In genomic region chr11:88521354-88522310, GRCh38 we compare ENCODE assay signal across 22 cellular contexts.
DNase-seq lines count a peak whose midpoint lies in the region; ATAC-seq and TF ChIP-seq lines count a peak whose summit lies in the region.
"Had no signal": no experiment of that assay in that cellular context is flagged by ENCODE, and none has a peak within 500 bp of the region (broad histone marks: within the 10 kb centered on the region; RNA-seq: fewer than 3 reads in every experiment).

No MANE protein-coding gene starts in this region.

- peaks cover 33% of the 10 kb centered on the region for H3K4me1 ChIP-seq in ACC112 (ENCODE audit: control insufficient read depth, insufficient read depth, low read length, unreplicated experiment)
- H3K4me1 ChIP-seq: uterus had no signal

- no peak for TF ChIP-seq CTCF in astrocyte of the spinal cord (IDR thresholded peaks at IDR 0.05; ENCODE audit: low read depth, low read length)

- in situ Hi-C loops in astrocyte of the spinal cord (cut with HindIII; ENCODE audit: low sequenced_read_pairs): no loop called here

- H3K79me2 ChIP-seq in ACC112 (ENCODE audit: control insufficient read depth, insufficient read depth, low read length, unreplicated experiment): no peaks in the 10 kb centered on the region

- H3K4me3 ChIP-seq in ACC112 (ENCODE audit: low read depth, low read length) (no peak overlapping the region), astrocyte of the spinal cord (ENCODE audit: low read depth, low read length) (no peak overlapping the region)
- H3K4me3 ChIP-seq: skin epidermis, uterus had no signal

- no peak for ATAC-seq in GM19351 (IDR thresholded peaks at IDR 0.05; ENCODE audit: unreplicated experiment)
- ATAC-seq: natural killer cell treated with Interleukin-12 subunit alpha and Interleukin-12 subunit beta and Interleukin-15 and Interleukin-18, amount 100 ng/mL, for 72 hours had no signal

- no peaks in the 10 kb centered on the region for H3K36me3 ChIP-seq in ACC112 (ENCODE audit: insufficient read depth, low read length)
- H3K36me3 ChIP-seq: uterus had no signal

- peak overlapping the region; percentile 51 for H2AFZ ChIP-seq in ACC112 (ENCODE audit: low read length, unreplicated experiment)

- H3K27me3 ChIP-seq in ACC112 (ENCODE audit: insufficient read depth, low read length): no peaks in the 10 kb centered on the region
- H3K27me3 ChIP-seq: uterus had no signal

- DNase-seq in NCI-H226 (peak; percentile 37), astrocyte of the spinal cord (ENCODE audit: low read depth, low spot score) (peak; percentile 50), inferior parietal cortex (ENCODE audit: extremely low spot score) (peak; percentile 27), mesenteric fat pad (ENCODE audit: low spot score) (no peak), islet precursor cell (no peak)
- DNase-seq in activated CD4-positive, alpha-beta T cell treated with anti-CD3 and anti-CD28 coated beads, Interleukin-2, amount 50 U/mL, for 1 hour: no peak
- DNase-seq: activated CD4-positive, alpha-beta T cell treated with anti-CD3 and anti-CD28 coated beads for 4 hours; activated CD8-positive, alpha-beta memory T cell treated with anti-CD3 and anti-CD28 coated beads, Interleukin-2, amount 50 U/mL, for 4 hours; activated gamma-delta T cell; anterior cingulate cortex; C1 segment of cervical spinal cord; DMS 273 treated with DMSO at 0.1 percent for 48 hours; endodermal cell; hippocampal formation; mesendoderm; NCI-H1694 treated with DMSO at 0.1 percent for 48 hours; SW 1271; uterus had no signal

- no peak overlapping the region; the same call in 1 of the 2 replicates for H3K27ac ChIP-seq in ACC112 (ENCODE audit: low read depth, low read length)
- H3K27ac ChIP-seq: skin epidermis, uterus had no signal

Comparison
In these comparisons a context has a peak if more than half of its experiments do, and no peak if none do; other contexts are left out.
1. DNase-seq: peak in NCI-H226 (single experiment), astrocyte of the spinal cord (single experiment) and inferior parietal cortex (single experiment); none in mesenteric fat pad (single experiment), islet precursor cell (single experiment) and activated CD4-positive, alpha-beta T cell treated with anti-CD3 and anti-CD28 coated beads, Interleukin-2, amount 50 U/mL, for 1 hour (single experiment).